Comparison of ENCODE assay signal across 1 cellular context in the genomic region with DNA sequence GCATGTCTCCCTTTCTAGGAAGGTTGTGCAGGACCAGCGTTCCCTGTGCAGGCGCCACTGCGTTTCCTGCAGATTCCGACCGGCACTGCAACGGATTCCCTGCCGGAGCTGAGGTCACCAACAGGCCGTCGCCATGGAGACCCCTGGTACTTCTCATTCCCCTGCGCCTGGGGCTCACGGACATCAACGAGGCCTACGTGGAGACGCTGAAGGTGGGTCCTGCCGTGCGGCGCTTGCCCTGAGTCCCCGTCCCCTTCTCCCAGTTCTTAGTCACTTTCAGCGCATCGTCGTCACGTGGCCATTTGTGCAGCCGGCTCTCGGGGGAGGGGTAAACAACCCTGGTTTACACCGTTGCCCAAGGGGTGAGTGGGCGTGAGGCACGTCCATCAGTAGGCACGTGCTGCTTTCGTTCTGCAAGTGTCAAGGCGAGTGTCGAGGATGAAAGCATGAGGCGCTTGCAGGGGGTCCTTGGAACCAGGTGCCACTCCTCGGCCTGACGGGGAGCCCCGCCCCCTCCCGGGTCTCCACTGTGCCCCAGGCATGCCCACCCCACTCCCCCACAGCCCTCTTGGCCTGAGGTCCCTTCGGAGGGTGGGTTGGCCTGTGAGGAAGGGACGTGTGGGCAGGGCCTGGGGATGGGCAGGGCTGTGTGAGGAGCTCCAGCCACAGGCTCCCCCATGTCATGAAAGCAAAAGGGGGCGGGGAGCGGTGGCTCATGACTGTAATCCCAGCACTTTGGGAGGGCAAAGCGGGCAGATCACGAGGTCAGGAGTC.
TF ChIP-seq lines count a peak whose summit lies in the region.

No MANE protein-coding gene starts in this region.

TF ChIP-seq in GM23338, 12 proteins besides CTCF, POLR2A, EP300 and RAD21 (continued from another document):
- TF ChIP-seq ZNF462 (CRISPR knock-in tag; IDR thresholded peaks at IDR 0.05) (no peak), CREB1 (CRISPR knock-in tag; IDR thresholded peaks at IDR 0.05; ENCODE audit: low read depth) (no peak), NANOG (IDR thresholded peaks at IDR 0.05; ENCODE audit: borderline replicate concordance) (no peak)
